ENCODE assay signal across 8 cellular contexts in genomic region chr7:133853706-133854276, GRCh38.
DNase-seq lines count a peak whose midpoint lies in the region; ATAC-seq and TF ChIP-seq lines count a peak whose summit lies in the region.

No MANE protein-coding gene starts in this region.

- POLR2A ChIA-PET in A673 (lab: Charles Lee; ENCODE audit: low non-redundant PET) = no interaction called here
- POLR2A ChIA-PET in activated CD4-positive, alpha-beta memory T cell treated with anti-CD3 and anti-CD28 coated beads for 36 hours (lab: Charles Lee) = no interaction called here

- TF ChIP-seq CTCF in A673 (conservative IDR thresholded peaks at IDR 0.05; ENCODE audit: low read depth, low read length) = peak; percentile 52

- DNase-seq in A673 (ENCODE audit: low spot score) (peak; percentile 70), GM04503 (ENCODE audit: low read depth) (peak; percentile 78), NCI-H2107 treated with DMSO at 0.1 percent for 48 hours (lab: John Stamatoyannopoulos, UW; ENCODE audit: unreplicated experiment) (peak; percentile 93), iPS-NIHi11 (ENCODE audit: low spot score) (peak; percentile 57), cerebellum (ENCODE audit: low spot score) (no peak), GF-D8 (lab: John Stamatoyannopoulos, UW) (no peak)
- peak; percentile 19 for DNase-seq in activated CD4-positive, alpha-beta memory T cell treated with anti-CD3 and anti-CD28 coated beads for 36 hours

- H3K27ac Mint-ChIP-seq in activated CD4-positive, alpha-beta memory T cell treated with anti-CD3 and anti-CD28 coated beads for 36 hours = no peak overlapping the region

- H3K4me1 Mint-ChIP-seq in activated CD4-positive, alpha-beta memory T cell treated with anti-CD3 and anti-CD28 coated beads for 36 hours (ENCODE audit: low read depth) = no peaks in the 10 kb centered on the region

- ATAC-seq in HG02759 (IDR thresholded peaks at IDR 0.05; ENCODE audit: unreplicated experiment) = peak; percentile 83

- H3K9me3 ChIP-seq in A673 (ENCODE audit: low read depth, low read length, poor library complexity, severe bottlenecking) = no peaks in the 10 kb centered on the region

- no peak overlapping the region for H3K27ac ChIP-seq in A673 (ENCODE audit: low read depth, low read length, poor library complexity, severe bottlenecking)

- H3K9me3 Mint-ChIP-seq in activated CD4-positive, alpha-beta memory T cell treated with anti-CD3 and anti-CD28 coated beads for 36 hours = no peaks in the 10 kb centered on the region

- H3K27me3 ChIP-seq in A673 (replicated peaks; ENCODE audit: insufficient read depth, low read depth, low read length, poor library complexity) = no peaks in the 10 kb centered on the region

- H3K27me3 Mint-ChIP-seq in activated CD4-positive, alpha-beta memory T cell treated with anti-CD3 and anti-CD28 coated beads for 36 hours = no peaks in the 10 kb centered on the region

- no peaks in the 10 kb centered on the region for H3K36me3 Mint-ChIP-seq in activated CD4-positive, alpha-beta memory T cell treated with anti-CD3 and anti-CD28 coated beads for 36 hours

- intact Hi-C loops in A673 (cut with micrococcal nuclease; ENCODE audit: unreplicated experiment) = no loop called here
- intact Hi-C loops in activated CD4-positive, alpha-beta memory T cell treated with anti-CD3 and anti-CD28 coated beads for 36 hours (cut with micrococcal nuclease) = no loop called here

- no TSS peak for BruUV-seq in A673 (replicated peaks; lab: Mats Ljungman, UMichigan)

- no peak overlapping the region for H3K4me3 ChIP-seq in A673 (ENCODE audit: low read depth, low read length, poor library complexity, severe bottlenecking)

- no peaks in the 10 kb centered on the region for H3K36me3 ChIP-seq in A673 (ENCODE audit: insufficient read depth, low read length, poor library complexity, severe bottlenecking)

- CTCF ChIA-PET in A673 (lab: Charles Lee) = interaction anchor here (0.7 kb wide), 1 partner anchor 363 kb away, joined by 5 read pairs; no protein-coding TSS in a partner anchor
- CTCF ChIA-PET in activated CD4-positive, alpha-beta memory T cell treated with anti-CD3 and anti-CD28 coated beads for 36 hours (lab: Charles Lee) = interaction anchor here (0.7 to 1.5 kb wide), 4 partner anchors 10 to 822 kb away, joined by 3 to 4 read pairs (median 4); no protein-coding TSS in a partner anchor

- H3K4me3 Mint-ChIP-seq in activated CD4-positive, alpha-beta memory T cell treated with anti-CD3 and anti-CD28 coated beads for 36 hours = no peak overlapping the region

- no peaks in the 10 kb centered on the region for H3K4me1 ChIP-seq in A673 (ENCODE audit: insufficient read depth, low read length, poor library complexity, severe bottlenecking)

Comparison
In these comparisons a context has a peak if more than half of its experiments do, and no peak if none do; other contexts are left out.
1. DNase-seq: peak in A673 (single experiment), GM04503 (single experiment), NCI-H2107 treated with DMSO at 0.1 percent for 48 hours (single experiment), activated CD4-positive, alpha-beta memory T cell treated with anti-CD3 and anti-CD28 coated beads for 36 hours (single experiment) and iPS-NIHi11 (single experiment); none in cerebellum (single experiment) and GF-D8 (single experiment).